ENCODE assay signal across 8 cellular contexts in genomic region chr9:137301086-137301947, GRCh38. TPM values are rescaled to one million over a fixed set of nuclear protein-coding genes. Genes with fewer than 3 reads are reported as not detected.
DNase-seq lines count a peak whose midpoint lies in the region; TF ChIP-seq lines count a peak whose summit lies in the region.

No MANE protein-coding gene starts in this region.

- TF ChIP-seq CTCF in ascending aorta (IDR thresholded peaks at IDR 0.05) = peak in 1 of 3 experiments; percentile 16
- TF ChIP-seq CTCF in spleen (IDR thresholded peaks at IDR 0.05 in 8 of 11, conservative IDR thresholded peaks at IDR 0.05 in 3 of 11) = peak in 2 of 11 experiments; percentile 14 to 29

- H3K36me3 ChIP-seq in H7 (replicated peaks; ENCODE audit: control insufficient read depth, insufficient read depth, low read length) = no peaks in the 10 kb centered on the region
- H3K36me3 ChIP-seq in ascending aorta = no peaks in the 10 kb centered on the region
- H3K36me3 ChIP-seq in iPS-20b (ENCODE audit: insufficient read depth, low read depth, low read length) = no peaks in the 10 kb centered on the region
- no peaks in the 10 kb centered on the region for H3K36me3 ChIP-seq in spleen

- 1% methylated on average over 52 to 114 of the region's 114 CpGs for WGBS in spleen, 5 donors

- H3K9ac ChIP-seq in iPS-20b (ENCODE audit: low read depth, low read length) = peak overlapping the region; percentile 95

- no peaks in the 10 kb centered on the region for H3K9me3 ChIP-seq in ascending aorta
- H3K9me3 ChIP-seq in iPS-20b (ENCODE audit: insufficient read depth, low read depth, low read length) = no peaks in the 10 kb centered on the region
- H3K9me3 ChIP-seq in spleen = no peaks in the 10 kb centered on the region

- peaks cover 16% of the 10 kb centered on the region for H3K27me3 ChIP-seq in H7 (ENCODE audit: control insufficient read depth, insufficient read depth, low read length)
- peaks cover 10% of the 10 kb centered on the region for H3K27me3 ChIP-seq in ascending aorta
- peaks cover 58% of the 10 kb centered on the region for H3K27me3 ChIP-seq in iPS-20b (ENCODE audit: insufficient read depth, low read length)
- H3K27me3 ChIP-seq in spleen (replicated peaks in 1 of 7) = peaks cover 2 to 94% (median 33%) of the 10 kb centered on the region in 7 donors

- H3K4me3 ChIP-seq in H7 (ENCODE audit: insufficient read depth, low read depth, low read length) = peak overlapping the region; percentile 95
- peak overlapping the region; percentile 52 to 71 for H3K4me3 ChIP-seq in ascending aorta
- H3K4me3 ChIP-seq in iPS-20b (ENCODE audit: low read length) = peak overlapping the region; percentile 100
- H3K4me3 ChIP-seq in spleen = peak overlapping the region; percentile 32 to 78 (median 51)

- peaks cover 26 to 29% of the 10 kb centered on the region in 2 donors for H3K4me1 ChIP-seq in ascending aorta
- peaks cover 32% of the 10 kb centered on the region for H3K4me1 ChIP-seq in iPS-20b (ENCODE audit: insufficient read depth, low read length)
- peaks cover 36 to 94% (median 82%) of the 10 kb centered on the region in 6 donors for H3K4me1 ChIP-seq in spleen

- peak; percentile 32 for DNase-seq in NCI-H345 (lab: John Stamatoyannopoulos, UW)
- DNase-seq in NCI-H345 treated with DMSO at 0.1 percent for 48 hours (lab: John Stamatoyannopoulos, UW; ENCODE audit: unreplicated experiment) = no peak
- DNase-seq in H7 = peak; percentile 93
- DNase-seq in NCI-H2196 (lab: John Stamatoyannopoulos, UW; ENCODE audit: unreplicated experiment) = peak; percentile 68
- no peak for DNase-seq in ascending aorta (ENCODE audit: low spot score in 2 of 2)
- no peak for DNase-seq in spleen
- DNase-seq in A172 (ENCODE audit: low spot score) = no peak

- H3K27ac ChIP-seq in ascending aorta = no peak overlapping the region
- H3K27ac ChIP-seq in iPS-20b (ENCODE audit: low read length) = peak overlapping the region; percentile 89
- peak overlapping the region in 7 of 8 donors; percentile 46 to 82 (median 75) for H3K27ac ChIP-seq in spleen

- no peak for TF ChIP-seq POLR2A in spleen (IDR thresholded peaks at IDR 0.05)

- intact Hi-C loops in ascending aorta (cut with DNase I) = no loop called here
- intact Hi-C loops in spleen (cut with DNase I; ENCODE audit: low total_unique reads) = no loop called here

RNA-seq across cellular contexts. Expression of gene NRARP, which starts 0.8 kb away (rescaled TPM):
- total RNA-seq in H7 (2014; rRNA removed; shearing (Covaris generic)) = 27.7 and 34.8 TPM in 2 replicates
- 51.7 TPM for total RNA-seq in ascending aorta
- total RNA-seq in spleen = 10 to 100 TPM in 3 of 7 donors, 1 to 10 TPM in 4; 5.6 to 24.4 (median 9.4) TPM
- polyA plus RNA-seq in spleen = 1 to 10 TPM in 1 of 3 donors, under 1 TPM in 2; 0.37 to 1.3 (median 0.94) TPM
- total RNA-seq in A172 (2014; rRNA removed; shearing (Covaris generic)) = 0.40 and 0.43 TPM in 2 replicates

RNA-seq across cellular contexts. Expression of gene TOR4A, which starts 23.8 kb away (rescaled TPM):
- total RNA-seq in H7 (2014; rRNA removed; shearing (Covaris generic)) = 21.3 and 23.2 TPM in 2 replicates
- total RNA-seq in ascending aorta (38.3 TPM), spleen (10 to 100 TPM; 23.1 to 39.9 (median 29.4) TPM)
- 10 to 100 TPM in 1 of 3 donors, 1 to 10 TPM in 2; 3.2 to 10.8 (median 5.1) TPM for polyA plus RNA-seq in spleen
- 79.6 and 94.5 TPM in 2 replicates for total RNA-seq in A172 (2014; rRNA removed; shearing (Covaris generic))

RNA-seq across cellular contexts. Expression of gene NELFB, which starts 46.2 kb away (rescaled TPM):
- 112 and 121 TPM in 2 replicates for total RNA-seq in H7 (2014; rRNA removed; shearing (Covaris generic))
- 71.7 TPM for total RNA-seq in ascending aorta
- 10 to 100 TPM; 27.7 to 46.8 (median 39.9) TPM for total RNA-seq in spleen
- polyA plus RNA-seq in spleen = 10 to 100 TPM; 26.6 to 49.7 (median 28.0) TPM
- 104 and 116 TPM in 2 replicates for total RNA-seq in A172 (2014; rRNA removed; shearing (Covaris generic))

RNA-seq across cellular contexts. Expression of gene STPG3, which starts 50.2 kb away (rescaled TPM):
- not detected in 2 replicates for total RNA-seq in H7 (2014; rRNA removed; shearing (Covaris generic))
- total RNA-seq in ascending aorta (not detected), spleen (not detected)
- polyA plus RNA-seq in spleen = not detected
- not detected in 2 replicates for total RNA-seq in A172 (2014; rRNA removed; shearing (Covaris generic))

Comparison
In these comparisons a context has a peak if more than half of its experiments do, and no peak if none do; other contexts are left out.
1. DNase-seq: peak in NCI-H345 (single experiment), H7 (single experiment) and NCI-H2196 (single experiment); none in NCI-H345 treated with DMSO at 0.1 percent for 48 hours (single experiment), ascending aorta (0 of 2), spleen (single experiment) and A172 (single experiment).
2. H3K27ac ChIP-seq: peak in iPS-20b (single experiment) and spleen (7 of 8); none in ascending aorta (0 of 2).
3. Peak in every context shown above with its lines, with median percentiles within 50 percentile points of each other: H3K4me3 ChIP-seq.